Comparison of ENCODE assay signal across 1 cellular context in the genomic region with DNA sequence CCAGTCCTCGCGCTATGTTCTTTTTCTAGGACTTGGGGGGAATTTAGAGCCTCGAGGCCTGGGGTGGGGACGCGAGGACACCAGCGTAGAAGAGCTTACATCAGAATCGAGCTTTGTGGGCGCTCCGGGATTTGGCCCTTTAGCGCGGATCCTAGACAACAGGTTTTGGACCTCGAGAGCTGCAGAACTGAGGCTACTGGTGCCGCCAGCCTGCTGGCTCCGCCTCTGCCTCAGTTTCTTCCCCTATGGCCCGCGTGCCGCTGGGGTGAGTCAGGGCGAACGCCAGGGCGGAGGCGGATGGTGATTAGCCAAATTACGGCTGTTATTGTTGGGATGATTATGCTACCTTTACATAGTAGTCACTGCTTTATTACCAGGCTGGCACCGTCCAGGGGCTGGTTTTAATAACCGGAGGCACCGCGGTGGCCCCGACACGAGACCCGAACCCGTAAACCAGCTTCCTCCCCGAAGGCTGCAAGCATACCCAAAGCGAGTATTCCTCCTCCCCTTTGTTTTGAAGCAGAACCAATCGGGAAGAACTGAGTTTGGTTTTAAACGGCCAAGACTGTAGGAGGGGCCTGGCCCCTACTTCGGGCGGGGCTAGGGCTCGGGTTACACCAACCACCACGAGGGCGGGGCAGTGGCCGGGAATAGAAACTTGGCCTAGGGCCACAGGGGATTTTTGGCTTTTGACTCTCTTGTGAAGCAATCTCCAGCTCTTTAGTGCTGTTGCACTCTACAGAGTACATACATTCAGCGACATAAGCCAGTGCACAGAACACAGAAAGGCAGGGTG.
TF ChIP-seq lines count a peak whose summit lies in the region.

No MANE protein-coding gene starts in this region.

TF ChIP-seq in HepG2, 621 proteins besides CTCF, POLR2A, EP300 and RAD21 (continued from another document and continues in another):
- TF ChIP-seq, protein P1, sequence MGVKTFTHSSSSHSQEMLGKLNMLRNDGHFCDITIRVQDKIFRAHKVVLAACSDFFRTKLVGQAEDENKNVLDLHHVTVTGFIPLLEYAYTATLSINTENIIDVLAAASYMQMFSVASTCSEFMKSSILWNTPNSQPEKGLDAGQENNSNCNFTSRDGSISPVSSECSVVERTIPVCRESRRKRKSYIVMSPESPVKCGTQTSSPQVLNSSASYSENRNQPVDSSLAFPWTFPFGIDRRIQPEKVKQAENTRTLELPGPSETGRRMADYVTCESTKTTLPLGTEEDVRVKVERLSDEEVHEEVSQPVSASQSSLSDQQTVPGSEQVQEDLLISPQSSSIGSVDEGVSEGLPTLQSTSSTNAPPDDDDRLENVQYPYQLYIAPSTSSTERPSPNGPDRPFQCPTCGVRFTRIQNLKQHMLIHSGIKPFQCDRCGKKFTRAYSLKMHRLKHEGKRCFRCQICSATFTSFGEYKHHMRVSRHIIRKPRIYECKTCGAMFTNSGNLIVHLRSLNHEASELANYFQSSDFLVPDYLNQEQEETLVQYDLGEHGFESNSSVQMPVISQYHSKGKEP (CRISPR knock-in tag; IDR thresholded peaks at IDR 0.05) = 0 out of 2 replicates have a peak, but pooled peaks have one; percentile 46
- TF ChIP-seq, protein P2, sequence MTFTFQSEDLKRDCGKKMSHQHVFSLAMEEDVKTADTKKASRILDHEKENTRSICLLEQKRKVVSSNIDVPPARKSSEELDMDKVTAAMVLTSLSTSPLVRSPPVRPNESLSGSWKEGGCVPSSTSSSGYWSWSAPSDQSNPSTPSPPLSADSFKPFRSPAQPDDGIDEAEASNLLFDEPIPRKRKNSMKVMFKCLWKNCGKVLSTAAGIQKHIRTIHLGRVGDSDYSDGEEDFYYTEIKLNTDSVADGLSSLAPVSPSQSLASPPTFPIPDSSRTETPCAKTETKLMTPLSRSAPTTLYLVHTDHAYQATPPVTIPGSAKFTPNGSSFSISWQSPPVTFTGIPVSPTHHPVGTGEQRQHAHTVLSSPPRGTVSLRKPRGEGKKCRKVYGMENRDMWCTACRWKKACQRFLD (CRISPR knock-in tag; IDR thresholded peaks at IDR 0.05; ENCODE audit: borderline replicate concordance) = no peak
- no peak for TF ChIP-seq KAT2B (IDR thresholded peaks at IDR 0.05; ENCODE audit: borderline replicate concordance, low read depth, low read length)
- TF ChIP-seq, protein P3, sequence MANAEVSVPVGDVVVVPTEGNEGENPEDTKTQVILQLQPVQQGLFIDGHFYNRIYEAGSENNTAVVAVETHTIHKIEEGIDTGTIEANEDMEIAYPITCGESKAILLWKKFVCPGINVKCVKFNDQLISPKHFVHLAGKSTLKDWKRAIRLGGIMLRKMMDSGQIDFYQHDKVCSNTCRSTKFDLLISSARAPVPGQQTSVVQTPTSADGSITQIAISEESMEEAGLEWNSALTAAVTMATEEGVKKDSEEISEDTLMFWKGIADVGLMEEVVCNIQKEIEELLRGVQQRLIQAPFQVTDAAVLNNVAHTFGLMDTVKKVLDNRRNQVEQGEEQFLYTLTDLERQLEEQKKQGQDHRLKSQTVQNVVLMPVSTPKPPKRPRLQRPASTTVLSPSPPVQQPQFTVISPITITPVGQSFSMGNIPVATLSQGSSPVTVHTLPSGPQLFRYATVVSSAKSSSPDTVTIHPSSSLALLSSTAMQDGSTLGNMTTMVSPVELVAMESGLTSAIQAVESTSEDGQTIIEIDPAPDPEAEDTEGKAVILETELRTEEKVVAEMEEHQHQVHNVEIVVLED (CRISPR knock-in tag; IDR thresholded peaks at IDR 0.05; ENCODE audit: borderline replicate concordance) = peak; percentile 83
- TF ChIP-seq MIER2 (CRISPR knock-in tag; IDR thresholded peaks at IDR 0.05) = peak; percentile 24; the same call in 1 of the 2 replicates
- TF ChIP-seq, protein P4, sequence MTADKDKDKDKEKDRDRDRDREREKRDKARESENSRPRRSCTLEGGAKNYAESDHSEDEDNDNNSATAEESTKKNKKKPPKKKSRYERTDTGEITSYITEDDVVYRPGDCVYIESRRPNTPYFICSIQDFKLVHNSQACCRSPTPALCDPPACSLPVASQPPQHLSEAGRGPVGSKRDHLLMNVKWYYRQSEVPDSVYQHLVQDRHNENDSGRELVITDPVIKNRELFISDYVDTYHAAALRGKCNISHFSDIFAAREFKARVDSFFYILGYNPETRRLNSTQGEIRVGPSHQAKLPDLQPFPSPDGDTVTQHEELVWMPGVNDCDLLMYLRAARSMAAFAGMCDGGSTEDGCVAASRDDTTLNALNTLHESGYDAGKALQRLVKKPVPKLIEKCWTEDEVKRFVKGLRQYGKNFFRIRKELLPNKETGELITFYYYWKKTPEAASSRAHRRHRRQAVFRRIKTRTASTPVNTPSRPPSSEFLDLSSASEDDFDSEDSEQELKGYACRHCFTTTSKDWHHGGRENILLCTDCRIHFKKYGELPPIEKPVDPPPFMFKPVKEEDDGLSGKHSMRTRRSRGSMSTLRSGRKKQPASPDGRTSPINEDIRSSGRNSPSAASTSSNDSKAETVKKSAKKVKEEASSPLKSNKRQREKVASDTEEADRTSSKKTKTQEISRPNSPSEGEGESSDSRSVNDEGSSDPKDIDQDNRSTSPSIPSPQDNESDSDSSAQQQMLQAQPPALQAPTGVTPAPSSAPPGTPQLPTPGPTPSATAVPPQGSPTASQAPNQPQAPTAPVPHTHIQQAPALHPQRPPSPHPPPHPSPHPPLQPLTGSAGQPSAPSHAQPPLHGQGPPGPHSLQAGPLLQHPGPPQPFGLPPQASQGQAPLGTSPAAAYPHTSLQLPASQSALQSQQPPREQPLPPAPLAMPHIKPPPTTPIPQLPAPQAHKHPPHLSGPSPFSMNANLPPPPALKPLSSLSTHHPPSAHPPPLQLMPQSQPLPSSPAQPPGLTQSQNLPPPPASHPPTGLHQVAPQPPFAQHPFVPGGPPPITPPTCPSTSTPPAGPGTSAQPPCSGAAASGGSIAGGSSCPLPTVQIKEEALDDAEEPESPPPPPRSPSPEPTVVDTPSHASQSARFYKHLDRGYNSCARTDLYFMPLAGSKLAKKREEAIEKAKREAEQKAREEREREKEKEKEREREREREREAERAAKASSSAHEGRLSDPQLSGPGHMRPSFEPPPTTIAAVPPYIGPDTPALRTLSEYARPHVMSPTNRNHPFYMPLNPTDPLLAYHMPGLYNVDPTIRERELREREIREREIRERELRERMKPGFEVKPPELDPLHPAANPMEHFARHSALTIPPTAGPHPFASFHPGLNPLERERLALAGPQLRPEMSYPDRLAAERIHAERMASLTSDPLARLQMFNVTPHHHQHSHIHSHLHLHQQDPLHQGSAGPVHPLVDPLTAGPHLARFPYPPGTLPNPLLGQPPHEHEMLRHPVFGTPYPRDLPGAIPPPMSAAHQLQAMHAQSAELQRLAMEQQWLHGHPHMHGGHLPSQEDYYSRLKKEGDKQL (CRISPR knock-in tag; IDR thresholded peaks at IDR 0.05; ENCODE audit: low read depth) = no peak; the same call in 1 of the 2 replicates
- no peak; the same call in 1 of the 2 replicates for TF ChIP-seq ZNF589 (CRISPR knock-in tag; conservative IDR thresholded peaks at IDR 0.05)
- TF ChIP-seq GABPB1 (CRISPR knock-in tag; IDR thresholded peaks at IDR 0.05) = no peak
- no peak for TF ChIP-seq SPEN (CRISPR knock-in tag; IDR thresholded peaks at IDR 0.05; ENCODE audit: low read depth)
- peak; percentile 17; the same call in 1 of the 2 replicates for TF ChIP-seq KDM6A (CRISPR knock-in tag; IDR thresholded peaks at IDR 0.05; ENCODE audit: low read depth)
- TF ChIP-seq HMGA1 (CRISPR knock-in tag; conservative IDR thresholded peaks at IDR 0.05) = no peak
- TF ChIP-seq ZNF367 (CRISPR knock-in tag; IDR thresholded peaks at IDR 0.05; ENCODE audit: borderline replicate concordance) = peak; percentile 86
- no peak for TF ChIP-seq RARG (CRISPR knock-in tag; IDR thresholded peaks at IDR 0.05; ENCODE audit: low read depth)
- TF ChIP-seq ZNF790 (CRISPR knock-in tag; IDR thresholded peaks at IDR 0.05; ENCODE audit: borderline replicate concordance) = no peak; the same call in 1 of the 2 replicates
- TF ChIP-seq, protein P5, sequence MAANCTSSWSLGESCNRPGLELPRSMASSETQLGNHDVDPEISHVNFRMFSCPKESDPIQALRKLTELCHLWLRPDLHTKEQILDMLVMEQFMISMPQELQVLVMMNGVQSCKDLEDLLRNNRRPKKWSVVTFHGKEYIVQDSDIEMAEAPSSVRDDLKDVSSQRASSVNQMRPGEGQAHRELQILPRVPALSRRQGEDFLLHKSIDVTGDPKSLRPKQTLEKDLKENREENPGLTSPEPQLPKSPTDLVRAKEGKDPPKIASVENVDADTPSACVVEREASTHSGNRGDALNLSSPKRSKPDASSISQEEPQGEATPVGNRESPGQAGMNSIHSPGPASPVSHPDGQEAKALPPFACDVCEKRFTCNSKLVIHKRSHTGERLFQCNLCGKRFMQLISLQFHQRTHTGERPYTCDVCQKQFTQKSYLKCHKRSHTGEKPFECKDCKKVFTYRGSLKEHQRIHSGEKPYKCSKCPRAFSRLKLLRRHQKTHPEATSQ (CRISPR knock-in tag; IDR thresholded peaks at IDR 0.05; ENCODE audit: borderline replicate concordance) = no peak; the same call in 1 of the 2 replicates
- peak; percentile 71; the same call in 1 of the 3 replicates for TF ChIP-seq MXI1 (IDR thresholded peaks at IDR 0.05; ENCODE audit: borderline replicate concordance, low read depth, low read length)
- TF ChIP-seq, protein P6, sequence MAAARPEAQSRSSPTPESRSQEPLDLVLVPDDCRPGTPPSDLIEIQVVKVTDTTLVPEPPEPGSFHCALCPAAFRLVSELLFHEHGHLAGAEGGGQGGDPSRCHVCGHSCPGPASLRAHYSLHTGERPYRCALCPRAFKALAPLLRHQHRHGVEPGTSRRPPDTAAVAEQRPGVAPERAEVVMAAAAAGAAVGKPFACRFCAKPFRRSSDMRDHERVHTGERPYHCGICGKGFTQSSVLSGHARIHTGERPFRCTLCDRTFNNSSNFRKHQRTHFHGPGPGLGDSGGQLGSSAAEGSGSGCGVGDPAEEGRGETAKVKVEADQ (CRISPR knock-in tag; IDR thresholded peaks at IDR 0.05; ENCODE audit: borderline replicate concordance) = no peak
- no peak for TF ChIP-seq ZFP41 (CRISPR knock-in tag; IDR thresholded peaks at IDR 0.05; ENCODE audit: borderline replicate concordance)
- TF ChIP-seq MIER3 (CRISPR knock-in tag; IDR thresholded peaks at IDR 0.05; ENCODE audit: borderline replicate concordance) = peak; percentile 36; the same call in 1 of the 2 replicates
- TF ChIP-seq, protein P7, sequence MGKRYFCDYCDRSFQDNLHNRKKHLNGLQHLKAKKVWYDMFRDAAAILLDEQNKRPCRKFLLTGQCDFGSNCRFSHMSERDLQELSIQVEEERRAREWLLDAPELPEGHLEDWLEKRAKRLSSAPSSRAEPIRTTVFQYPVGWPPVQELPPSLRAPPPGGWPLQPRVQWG (CRISPR knock-in tag; IDR thresholded peaks at IDR 0.05; ENCODE audit: borderline replicate concordance, low read depth) = no peak
- peak; percentile 78; the same call in 1 of the 2 replicates for TF ChIP-seq DMAP1 (CRISPR knock-in tag; IDR thresholded peaks at IDR 0.05)
- TF ChIP-seq ZNF891 (CRISPR knock-in tag; IDR thresholded peaks at IDR 0.05) = no peak
- TF ChIP-seq JUNB (CRISPR knock-in tag; IDR thresholded peaks at IDR 0.05; ENCODE audit: borderline replicate concordance) = no peak
- TF ChIP-seq, protein P8, sequence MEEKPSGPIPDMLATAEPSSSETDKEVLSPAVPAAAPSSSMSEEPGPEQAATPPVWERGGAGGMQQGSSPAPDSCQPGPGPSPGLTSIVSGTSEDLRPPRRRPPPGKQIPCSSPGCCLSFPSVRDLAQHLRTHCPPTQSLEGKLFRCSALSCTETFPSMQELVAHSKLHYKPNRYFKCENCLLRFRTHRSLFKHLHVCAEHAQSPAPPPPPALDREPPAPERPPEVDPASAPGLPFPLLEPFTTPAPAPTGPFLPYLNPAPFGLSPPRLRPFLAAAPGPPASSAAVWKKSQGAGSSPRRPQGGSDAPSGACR (CRISPR knock-in tag; IDR thresholded peaks at IDR 0.05) = peak; percentile 77; the same call in 1 of the 2 replicates
- TF ChIP-seq CREM (IDR thresholded peaks at IDR 0.05) = peak; percentile 66; the same call in 1 of the 2 replicates
- no peak for TF ChIP-seq CREM (CRISPR knock-in tag; IDR thresholded peaks at IDR 0.05)
- TF ChIP-seq, protein P9, sequence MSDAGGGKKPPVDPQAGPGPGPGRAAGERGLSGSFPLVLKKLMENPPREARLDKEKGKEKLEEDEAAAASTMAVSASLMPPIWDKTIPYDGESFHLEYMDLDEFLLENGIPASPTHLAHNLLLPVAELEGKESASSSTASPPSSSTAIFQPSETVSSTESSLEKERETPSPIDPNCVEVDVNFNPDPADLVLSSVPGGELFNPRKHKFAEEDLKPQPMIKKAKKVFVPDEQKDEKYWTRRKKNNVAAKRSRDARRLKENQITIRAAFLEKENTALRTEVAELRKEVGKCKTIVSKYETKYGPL (CRISPR knock-in tag; IDR thresholded peaks at IDR 0.05) = peak; percentile 50; the same call in 1 of the 2 replicates
- peak; percentile 32 for TF ChIP-seq AGO2 (optimal IDR thresholded peaks at IDR 0.05; ENCODE audit: low read depth, low read length)
- no peak for TF ChIP-seq PCBP1 (IDR thresholded peaks at IDR 0.05; ENCODE audit: borderline replicate concordance, low read depth, low read length)
- TF ChIP-seq, protein P10, sequence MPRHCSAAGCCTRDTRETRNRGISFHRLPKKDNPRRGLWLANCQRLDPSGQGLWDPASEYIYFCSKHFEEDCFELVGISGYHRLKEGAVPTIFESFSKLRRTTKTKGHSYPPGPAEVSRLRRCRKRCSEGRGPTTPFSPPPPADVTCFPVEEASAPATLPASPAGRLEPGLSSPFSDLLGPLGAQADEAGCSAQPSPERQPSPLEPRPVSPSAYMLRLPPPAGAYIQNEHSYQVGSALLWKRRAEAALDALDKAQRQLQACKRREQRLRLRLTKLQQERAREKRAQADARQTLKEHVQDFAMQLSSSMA (CRISPR knock-in tag; IDR thresholded peaks at IDR 0.05) = no peak
- TF ChIP-seq PHF21A (CRISPR knock-in tag; IDR thresholded peaks at IDR 0.05) = peak; percentile 92
- TF ChIP-seq PHF8 (CRISPR knock-in tag; IDR thresholded peaks at IDR 0.05) = peak; percentile 61; the same call in 1 of the 2 replicates
- TF ChIP-seq HDAC2 (CRISPR knock-in tag; IDR thresholded peaks at IDR 0.05) = peak; percentile 49
- no peak for TF ChIP-seq HNRNPH1 (optimal IDR thresholded peaks at IDR 0.05; ENCODE audit: low read depth, low read length)
- TF ChIP-seq KDM4B (CRISPR knock-in tag; IDR thresholded peaks at IDR 0.05) = peak; percentile 79; the same call in 1 of the 2 replicates
- TF ChIP-seq, protein P11, sequence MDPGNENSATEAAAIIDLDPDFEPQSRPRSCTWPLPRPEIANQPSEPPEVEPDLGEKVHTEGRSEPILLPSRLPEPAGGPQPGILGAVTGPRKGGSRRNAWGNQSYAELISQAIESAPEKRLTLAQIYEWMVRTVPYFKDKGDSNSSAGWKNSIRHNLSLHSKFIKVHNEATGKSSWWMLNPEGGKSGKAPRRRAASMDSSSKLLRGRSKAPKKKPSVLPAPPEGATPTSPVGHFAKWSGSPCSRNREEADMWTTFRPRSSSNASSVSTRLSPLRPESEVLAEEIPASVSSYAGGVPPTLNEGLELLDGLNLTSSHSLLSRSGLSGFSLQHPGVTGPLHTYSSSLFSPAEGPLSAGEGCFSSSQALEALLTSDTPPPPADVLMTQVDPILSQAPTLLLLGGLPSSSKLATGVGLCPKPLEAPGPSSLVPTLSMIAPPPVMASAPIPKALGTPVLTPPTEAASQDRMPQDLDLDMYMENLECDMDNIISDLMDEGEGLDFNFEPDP (CRISPR knock-in tag; conservative IDR thresholded peaks at IDR 0.05) = 0 out of 2 replicates have a peak, but pooled peaks have one; percentile 88
- peak; percentile 38; the same call in 1 of the 2 replicates for TF ChIP-seq HOXD1 (CRISPR knock-in tag; IDR thresholded peaks at IDR 0.05)
- no peak for TF ChIP-seq NR1H2 (CRISPR knock-in tag; IDR thresholded peaks at IDR 0.05; ENCODE audit: borderline replicate concordance, low read depth)
- TF ChIP-seq FOXC1 (CRISPR knock-in tag; IDR thresholded peaks at IDR 0.05; ENCODE audit: borderline replicate concordance) = no peak; the same call in 1 of the 2 replicates
- peak; percentile 50 for TF ChIP-seq XRCC5 (optimal IDR thresholded peaks at IDR 0.05; ENCODE audit: low read length)
